9 cellular contexts compared by ENCODE assay signal in the genomic region with DNA sequence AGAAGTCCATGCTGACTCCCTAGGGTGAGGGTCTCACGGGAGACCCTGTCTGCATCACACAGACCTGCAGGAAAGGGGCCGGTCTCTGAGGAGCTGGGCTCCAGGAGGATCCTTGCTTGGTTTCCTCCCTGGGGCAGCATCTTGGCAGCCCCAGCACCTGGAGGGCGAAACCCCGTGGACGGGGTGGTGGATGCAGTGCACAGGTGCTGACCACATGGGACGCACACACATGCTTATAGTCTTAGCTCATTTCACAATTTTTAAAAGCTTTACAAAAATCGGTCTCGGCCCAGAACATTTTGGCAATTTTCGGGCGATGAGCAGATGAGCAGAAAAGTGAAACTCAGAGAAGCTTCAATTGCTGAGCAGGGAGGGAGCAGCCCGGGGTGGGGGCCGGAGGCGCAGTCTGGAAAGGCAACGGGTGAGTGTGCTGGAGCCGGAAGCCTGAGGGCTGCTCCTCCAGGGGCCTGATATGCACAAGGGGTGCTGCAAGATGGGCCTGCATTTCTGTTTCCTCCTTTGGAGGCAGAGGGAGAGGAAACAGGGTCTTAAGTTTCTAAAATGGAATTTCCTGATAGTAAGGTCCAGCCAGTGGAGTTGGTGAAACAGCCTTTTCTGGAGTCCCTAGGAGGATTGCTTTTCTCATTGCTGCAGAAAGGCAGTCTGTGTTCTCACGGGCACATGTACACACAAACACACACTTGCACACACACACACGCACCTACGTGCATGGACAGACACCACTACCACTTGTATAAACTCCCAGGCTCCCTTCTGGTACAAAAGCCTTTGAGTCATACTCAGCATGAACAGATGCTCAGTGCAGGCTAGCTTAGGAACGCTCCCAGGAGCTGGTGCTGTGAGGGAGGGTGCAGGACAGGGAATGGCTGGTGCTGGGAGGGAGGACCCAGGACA.
DNase-seq lines count a peak whose midpoint lies in the region; ATAC-seq and TF ChIP-seq lines count a peak whose summit lies in the region.
"Had no signal": no experiment of that assay in that cellular context is flagged by ENCODE, and none has a peak within 500 bp of the region (broad histone marks: within the 10 kb centered on the region; RNA-seq: fewer than 3 reads in every experiment).

No MANE protein-coding gene starts in this region.

- H3K9me3 Mint-ChIP-seq in activated T-cell treated with anti-CD3 and anti-CD28 coated beads, Interleukin-2, amount 50 U/mL, for 72 hours = peaks cover 0 to 2% of the 10 kb centered on the region in 2 donors

- intact Hi-C loops in sciatic nerve (cut with DNase I) = no loop called here

- no peak for DNase-seq in activated T-cell treated with anti-CD3 and anti-CD28 coated beads, Interleukin-2, amount 50 U/mL, for 72 hours
- DNase-seq in activated T-cell treated with anti-CD3 and anti-CD28 coated beads, Interleukin-2, amount 50 U/mL, for 48 hours = no peak
- DNase-seq in choroid plexus epithelial cell (ENCODE audit: low read depth) = peak; percentile 84
- DNase-seq in sciatic nerve (ENCODE audit: low spot score) = no peak
- DNase-seq in middle frontal gyrus (ENCODE audit: extremely low spot score, low spot score) = no peak
- DNase-seq in SKM-1 (lab: John Stamatoyannopoulos, UW; ENCODE audit: unreplicated experiment) = no peak

- peaks cover 0 to 4% of the 10 kb centered on the region in 2 donors for H3K36me3 Mint-ChIP-seq in activated T-cell treated with anti-CD3 and anti-CD28 coated beads, Interleukin-2, amount 50 U/mL, for 72 hours (ENCODE audit: insufficient read depth in 2 of 2)

- peak overlapping the region; percentile 34 to 46 for H3K4me3 Mint-ChIP-seq in activated T-cell treated with anti-CD3 and anti-CD28 coated beads, Interleukin-2, amount 50 U/mL, for 72 hours

- no peak overlapping the region for H3K4me3 ChIP-seq in choroid plexus epithelial cell (ENCODE audit: low read depth, low read length)
- H3K4me3 ChIP-seq: pancreas had no signal

- H3K27me3 Mint-ChIP-seq in activated T-cell treated with anti-CD3 and anti-CD28 coated beads, Interleukin-2, amount 50 U/mL, for 72 hours (ENCODE audit: low read depth) = peaks cover 5% of the 10 kb centered on the region

- ATAC-seq in activated T-cell treated with anti-CD3 and anti-CD28 coated beads, Interleukin-2, amount 50 U/mL, for 72 hours (replicated peaks in 1 of 2) = peak; percentile 41 to 48
- ATAC-seq in HG03575 (IDR thresholded peaks at IDR 0.05; ENCODE audit: extremely low read depth, insufficient number of reproducible peaks, low FRiP score, unreplicated experiment) (peak; percentile 32), sciatic nerve (peak; percentile 76), HG03025 (IDR thresholded peaks at IDR 0.05; ENCODE audit: low FRiP score, unreplicated experiment) (no peak)

- TF ChIP-seq CTCF in choroid plexus epithelial cell (conservative IDR thresholded peaks at IDR 0.05; ENCODE audit: low read depth, low read length) = no peak

- H3K4me1 Mint-ChIP-seq in activated T-cell treated with anti-CD3 and anti-CD28 coated beads, Interleukin-2, amount 50 U/mL, for 72 hours (ENCODE audit: low read depth) = peaks cover 26% of the 10 kb centered on the region

- no peak overlapping the region for H3K27ac Mint-ChIP-seq in activated T-cell treated with anti-CD3 and anti-CD28 coated beads, Interleukin-2, amount 50 U/mL, for 72 hours
